ENCODE assay signal across 27 cellular contexts in genomic region chr4:85812776-85813175, GRCh38.
A peak's percentile ranks its signal among the peaks of the same experiment; 100 is the strongest.
DNase-seq lines count a peak whose midpoint lies in the region; ATAC-seq and TF ChIP-seq lines count a peak whose summit lies in the region.
"Had no signal": no experiment of that assay in that cellular context is flagged by ENCODE, and none has a peak within 500 bp of the region (broad histone marks: within the 10 kb centered on the region; RNA-seq: fewer than 3 reads in every experiment).

No MANE protein-coding gene starts in this region.

- ATAC-seq in HG03066 (IDR thresholded peaks at IDR 0.05; ENCODE audit: low read depth, unreplicated experiment), result peak; percentile 65
- no peak for ATAC-seq in memory B cell (ENCODE audit: low read depth)
- ATAC-seq in aorta (ENCODE audit: low FRiP score), result no peak
- ATAC-seq: effector memory CD8-positive, alpha-beta T cell; left lobe of liver; mucosa of descending colon; psoas muscle; stimulated activated naive CD8-positive, alpha-beta T cell treated with anti-CD3 and anti-CD28 coated beads, Interleukin-15, amount 100 ng/mL, for 72 hours had no signal

- no peak for TF ChIP-seq CTCF in astrocyte of the spinal cord (IDR thresholded peaks at IDR 0.05; ENCODE audit: low read depth, low read length)

- H3K4me1 ChIP-seq in effector memory CD4-positive, alpha-beta T cell (ENCODE audit: control insufficient read depth, insufficient read depth, low read length, poor library complexity, severe bottlenecking), result no peaks in the 10 kb centered on the region
- H3K4me1 ChIP-seq in aorta (ENCODE audit: control insufficient read depth in 1 of 2, insufficient read depth in 2 of 2, low read length in 2 of 2), result peaks cover 0 to 2% of the 10 kb centered on the region in 2 donors

- H3K27me3 ChIP-seq in effector memory CD4-positive, alpha-beta T cell (replicated peaks; ENCODE audit: control insufficient read depth, insufficient read depth, low read length, poor library complexity, severe bottlenecking), result no peaks in the 10 kb centered on the region
- H3K27me3 ChIP-seq in aorta (ENCODE audit: control insufficient read depth in 1 of 2, insufficient read depth in 2 of 2, low read length in 1 of 2), result no peaks in the 10 kb centered on the region
- H3K27me3 ChIP-seq: spleen, tibial nerve had no signal

- H3K9me3 Mint-ChIP-seq in memory B cell, result no peaks in the 10 kb centered on the region
- H3K9me3 Mint-ChIP-seq: CD4-positive, alpha-beta T cell had no signal

- H3K4me1 Mint-ChIP-seq in memory B cell, result peaks cover 12% of the 10 kb centered on the region

- intact Hi-C loops in aorta (cut with DNase I), result no loop called here

- H3K4me3 Mint-ChIP-seq in memory B cell, result no peak overlapping the region
- H3K4me3 Mint-ChIP-seq: CD4-positive, alpha-beta T cell; effector memory CD8-positive, alpha-beta T cell; neural crest cell; stimulated activated naive CD8-positive, alpha-beta T cell treated with anti-CD3 and anti-CD28 coated beads, Interleukin-15, amount 100 ng/mL, for 72 hours had no signal

- no peak overlapping the region for H3K4me3 ChIP-seq in astrocyte of the spinal cord (ENCODE audit: low read depth, low read length)
- H3K4me3 ChIP-seq in effector memory CD4-positive, alpha-beta T cell (ENCODE audit: insufficient read depth, low read depth, low read length, poor library complexity, severe bottlenecking), result no peak overlapping the region
- H3K4me3 ChIP-seq in aorta (ENCODE audit: low read length in 2 of 2), result no peak overlapping the region
- H3K4me3 ChIP-seq: mucosa of descending colon, psoas muscle, spleen, tibial nerve had no signal

- no peak overlapping the region for H3K27ac ChIP-seq in effector memory CD4-positive, alpha-beta T cell (ENCODE audit: insufficient read depth, low read length, poor library complexity, severe bottlenecking)
- no peak overlapping the region for H3K27ac ChIP-seq in aorta (ENCODE audit: low read depth in 1 of 2, low read length in 2 of 2)
- H3K27ac ChIP-seq: psoas muscle, spleen, tibial nerve had no signal

- no peaks in the 10 kb centered on the region for H3K36me3 ChIP-seq in effector memory CD4-positive, alpha-beta T cell (ENCODE audit: control insufficient read depth, insufficient read depth, low read length)
- no peaks in the 10 kb centered on the region for H3K36me3 ChIP-seq in aorta (ENCODE audit: control insufficient read depth in 1 of 2, insufficient read depth in 2 of 2, low read length in 1 of 2)
- H3K36me3 ChIP-seq: tibial nerve had no signal

- DNase-seq in EL (peak; percentile 23), astrocyte of the spinal cord (ENCODE audit: low read depth, low spot score) (peak; percentile 32), memory B cell (ENCODE audit: low spot score in 2 of 2) (no peak), AG08395 (ENCODE audit: low spot score) (no peak), NCI-H510A (lab: John Stamatoyannopoulos, UW) (no peak), aorta (no peak)
- DNase-seq in effector memory CD4-positive, alpha-beta T cell, result no peak
- DNase-seq: activated CD4-positive, alpha-beta T cell treated with anti-CD3 and anti-CD28 coated beads, Interleukin-2, amount 50 U/mL, for 48 hours; activated naive CD4-positive, alpha-beta T cell; amniotic stem cell; CD4-positive, alpha-beta T cell; cerebellar nuclear complex; DMS153; effector memory CD8-positive, alpha-beta T cell; HCEC 1CT; mucosa of descending colon; NCI-H1694; NCI-H2171 treated with DMSO at 0.1 percent for 48 hours; psoas muscle; spleen; stimulated activated CD4-positive, alpha-beta T cell treated with anti-CD3 and anti-CD28 coated beads, Interleukin-4, amount 100 ng/mL, for 24 hours; stimulated activated naive CD8-positive, alpha-beta T cell treated with anti-CD3 and anti-CD28 coated beads, Interleukin-15, amount 100 ng/mL, for 72 hours; T-helper 2 cell had no signal

- 89 to 94% methylated on average over 4 of the region's 4 CpGs for WGBS in aorta, 2 donors

- no peaks in the 10 kb centered on the region for H3K27me3 Mint-ChIP-seq in memory B cell
- H3K27me3 Mint-ChIP-seq: CD4-positive, alpha-beta T cell; effector memory CD8-positive, alpha-beta T cell; stimulated activated naive CD8-positive, alpha-beta T cell treated with anti-CD3 and anti-CD28 coated beads, Interleukin-15, amount 100 ng/mL, for 72 hours had no signal

- H3K36me3 Mint-ChIP-seq in memory B cell, result peaks cover 23% of the 10 kb centered on the region

- no peaks in the 10 kb centered on the region for H3K9me3 ChIP-seq in effector memory CD4-positive, alpha-beta T cell (ENCODE audit: control insufficient read depth, low read length)
- no peaks in the 10 kb centered on the region for H3K9me3 ChIP-seq in aorta (ENCODE audit: control insufficient read depth, low read length)
- H3K9me3 ChIP-seq: mucosa of descending colon, psoas muscle, spleen, tibial nerve had no signal

- H3K27ac Mint-ChIP-seq in memory B cell, result peak overlapping the region; percentile 47
- H3K27ac Mint-ChIP-seq: CD4-positive, alpha-beta T cell; effector memory CD8-positive, alpha-beta T cell had no signal

- in situ Hi-C loops in astrocyte of the spinal cord (cut with HindIII; ENCODE audit: low sequenced_read_pairs), result no loop called here

Comparison
In these comparisons a context has a peak if more than half of its experiments do, and no peak if none do; other contexts are left out.
1. DNase-seq: peak in EL (single experiment) and astrocyte of the spinal cord (single experiment); none in memory B cell (0 of 2), AG08395 (single experiment), NCI-H510A (single experiment), effector memory CD4-positive, alpha-beta T cell (0 of 3) and aorta (0 of 2).